In genomic region chr6:147660334-147661311, GRCh38 we compare ENCODE assay signal across 1 cellular context.
A peak's percentile ranks its signal among the peaks of the same experiment; 100 is the strongest.
TF ChIP-seq lines count a peak whose summit lies in the region.

No MANE protein-coding gene starts in this region.

TF ChIP-seq in H1, 55 proteins besides CTCF, POLR2A, EP300 and RAD21:
- TF ChIP-seq ZNF274 (IDR thresholded peaks at IDR 0.05; ENCODE audit: borderline replicate concordance, extremely low read depth, low read length) (no peak), CHD2 (IDR thresholded peaks at IDR 0.05; ENCODE audit: low read length) (0 out of 2 replicates have a peak, but pooled peaks have one; percentile 31), KDM4A (IDR thresholded peaks at IDR 0.05; ENCODE audit: low read depth, low read length, severe bottlenecking) (no peak)
